In genomic region chr10:3068968-3069737, GRCh38 we compare ENCODE assay signal across 8 cellular contexts. TPM values are rescaled to one million over a fixed set of nuclear protein-coding genes. Genes with fewer than 3 reads are reported as not detected.
DNase-seq lines count a peak whose midpoint lies in the region; ATAC-seq and TF ChIP-seq lines count a peak whose summit lies in the region.

No MANE protein-coding gene starts in this region.

- no peaks in the 10 kb centered on the region for H3K36me3 ChIP-seq in PC-9 (ENCODE audit: low read depth)

- peaks cover 64% of the 10 kb centered on the region for H3K79me2 ChIP-seq in PC-9 (ENCODE audit: low read depth)

- H3K4me3 ChIP-seq in PC-9, result peak overlapping the region; percentile 90

- peak overlapping the region; percentile 89 for H3K4me2 ChIP-seq in PC-9

- H3K27ac Mint-ChIP-seq in HFFc6, result peak overlapping the region; percentile 49
- H3K27ac Mint-ChIP-seq in MCF 10A (ENCODE audit: low read depth, unreplicated experiment), result peak overlapping the region; percentile 46

- H3F3A ChIP-seq in PC-9 (ENCODE audit: insufficient read depth, low read depth), result peaks cover 9% of the 10 kb centered on the region

- TF ChIP-seq CTCF in HFFc6 (IDR thresholded peaks at IDR 0.05) (no peak), PC-9 (conservative IDR thresholded peaks at IDR 0.05) (no peak), MCF 10A (IDR thresholded peaks at IDR 0.05; ENCODE audit: unreplicated experiment) (no peak)

- intact Hi-C loops in PC-9 (cut with micrococcal nuclease; ENCODE audit: unreplicated experiment), result no loop called here
- intact Hi-C loops in MCF 10A (cut with micrococcal nuclease), result loop anchor here (1.0 kb wide), 3 partner anchors 22 to 62 kb away; no protein-coding TSS in a partner anchor

- POLR2A ChIA-PET in PC-9 (lab: Charles Lee; ENCODE audit: unreplicated experiment), result interaction anchor here (0.6 kb wide), 2 partner anchors 22 to 33 kb away, joined by 3 read pairs; no protein-coding TSS in a partner anchor
- POLR2A ChIA-PET in MCF 10A (lab: Yijun Ruan, JAX), result interaction anchor here (0.7 to 6.3 kb wide), 8 partner anchors 10 to 1354 kb away, joined by 3 to 86 read pairs (median 11); no protein-coding TSS in a partner anchor

- no peaks in the 10 kb centered on the region for H3K27me3 ChIP-seq in PC-9 (ENCODE audit: insufficient read depth, low read depth)

- H3K27me3 Mint-ChIP-seq in HFFc6 (ENCODE audit: insufficient read depth) (no peaks in the 10 kb centered on the region; the same call in 1 of the 2 replicates), MCF 10A (ENCODE audit: insufficient read depth, unreplicated experiment) (no peaks in the 10 kb centered on the region)

- peaks cover 3% of the 10 kb centered on the region; the same call in 1 of the 2 replicates for H4K20me1 ChIP-seq in PC-9 (ENCODE audit: insufficient read depth)

- peak; percentile 16 for DNase-seq in NK-92 treated with Interleukin-12 subunit alpha and Interleukin-12 subunit beta, amount 100 ng/mL, for 24 hours (lab: John Stamatoyannopoulos, UW)
- DNase-seq in NK-92 (lab: John Stamatoyannopoulos, UW; ENCODE audit: unreplicated experiment), result no peak
- no peak for DNase-seq in HFFc6
- no peak for DNase-seq in PC-9
- peak; percentile 8 for DNase-seq in MCF 10A (ENCODE audit: unreplicated experiment)
- peak; percentile 78 for DNase-seq in left kidney (ENCODE audit: low read depth, low spot score)
- DNase-seq in stimulated activated naive CD8-positive, alpha-beta T cell treated with anti-CD3 and anti-CD28 coated beads, Interleukin-15, Interleukin-2, amounts not matched to agents 100 U/mL and 50 U/mL, for 24 hours, result peak; percentile 63
- no peak for DNase-seq in SKM-1 treated with dmso at 0.1 percent for 144 hours (lab: John Stamatoyannopoulos, UW; ENCODE audit: unreplicated experiment)

- H3K4me1 Mint-ChIP-seq in HFFc6 (ENCODE audit: low read depth) (peaks cover 50% of the 10 kb centered on the region), MCF 10A (ENCODE audit: insufficient read depth, unreplicated experiment) (peaks cover 33% of the 10 kb centered on the region)

- CTCF ChIA-PET in PC-9 (lab: Charles Lee), result interaction anchor here (0.7 to 1.0 kb wide), 2 partner anchors 22 to 27 kb away, joined by 3 read pairs; no protein-coding TSS in a partner anchor
- CTCF ChIA-PET in MCF 10A (lab: Yijun Ruan, JAX), result interaction anchor here (0.7 to 2.5 kb wide), 7 partner anchors 11 to 38 kb away, joined by 3 to 7 read pairs (median 4); no protein-coding TSS in a partner anchor

- ATAC-seq in stimulated activated naive CD8-positive, alpha-beta T cell treated with anti-CD3 and anti-CD28 coated beads, Interleukin-15, Interleukin-2, amounts not matched to agents 100 U/mL and 50 U/mL, for 24 hours, result peak; percentile 15

- H3K4me1 ChIP-seq in PC-9 (replicated peaks; ENCODE audit: insufficient read depth), result peaks cover 21% of the 10 kb centered on the region; the same call in 1 of the 2 replicates

- H3K9me3 ChIP-seq in PC-9 (ENCODE audit: insufficient read depth, low read depth), result no peaks in the 10 kb centered on the region

- H3K4me3 Mint-ChIP-seq in HFFc6 (peak overlapping the region; percentile 91), MCF 10A (ENCODE audit: unreplicated experiment) (peak overlapping the region; percentile 91)

- BruUV-seq in PC-9 (replicated peaks; lab: Mats Ljungman, UMichigan), result TSS peak; percentile 15
- BruUV-seq in MCF 10A (replicated peaks; lab: Mats Ljungman, UMichigan), result no TSS peak

- no peak overlapping the region for H3K27ac ChIP-seq in PC-9

- H3K9me3 Mint-ChIP-seq in HFFc6 (no peaks in the 10 kb centered on the region), MCF 10A (ENCODE audit: unreplicated experiment) (no peaks in the 10 kb centered on the region)

- no peaks in the 10 kb centered on the region for H3K9me2 ChIP-seq in PC-9 (ENCODE audit: insufficient read depth)

- peak overlapping the region; percentile 86 for H2AFZ ChIP-seq in PC-9

- peaks cover 26% of the 10 kb centered on the region for H3K36me3 Mint-ChIP-seq in HFFc6 (ENCODE audit: low read depth)
- peaks cover 27% of the 10 kb centered on the region for H3K36me3 Mint-ChIP-seq in MCF 10A (ENCODE audit: insufficient read depth, unreplicated experiment)

RNA-seq across cellular contexts. Expression of gene PFKP, which starts 1.8 kb away (rescaled TPM):
- 100 to 1,000 TPM; 131 to 173 (median 161) TPM for total RNA-seq in HFFc6 (2021; fragmentation: NEBNext Ultra II Directional; extraction: Animal tissue kit (Norgen Biotek cat#: 25700))
- total RNA-seq in PC-9 (2021) (222 and 234 TPM in 2 replicates), MCF 10A (2022) (164 and 186 TPM in 2 replicates)

Comparison
In these comparisons a context has a peak if more than half of its experiments do, and no peak if none do; other contexts are left out.
1. DNase-seq: peak in NK-92 treated with Interleukin-12 subunit alpha and Interleukin-12 subunit beta, amount 100 ng/mL, for 24 hours (single experiment), MCF 10A (single experiment), left kidney (single experiment) and stimulated activated naive CD8-positive, alpha-beta T cell treated with anti-CD3 and anti-CD28 coated beads, Interleukin-15, Interleukin-2, amounts not matched to agents 100 U/mL and 50 U/mL, for 24 hours (single experiment); none in NK-92 (single experiment), HFFc6 (single experiment), PC-9 (0 of 2) and SKM-1 treated with dmso at 0.1 percent for 144 hours (single experiment).